In the genomic region with DNA sequence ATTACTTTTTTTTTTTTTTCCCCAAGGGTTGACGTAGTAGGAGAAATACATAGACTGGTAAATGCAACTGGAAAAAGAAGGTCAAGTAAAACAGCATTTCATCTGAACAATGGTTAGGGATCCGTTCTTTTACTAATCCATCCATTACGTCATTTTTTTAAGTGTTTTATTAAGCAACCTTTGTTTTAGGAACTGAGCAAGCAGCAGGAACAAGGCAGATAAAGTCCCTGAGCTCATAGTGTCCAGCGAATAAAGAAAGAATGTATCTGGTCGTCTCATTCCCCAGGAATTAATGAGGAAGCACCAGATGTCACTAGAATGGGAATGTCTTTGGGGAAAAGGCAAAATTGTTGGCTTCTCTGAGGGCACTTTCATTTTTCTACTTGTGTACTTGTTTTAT, we compare ENCODE assay signal across 21 cellular contexts.
"Had no signal": no experiment of that assay in that cellular context is flagged by ENCODE, and none has a peak within 500 bp of the region (broad histone marks: within the 10 kb centered on the region; RNA-seq: fewer than 3 reads in every experiment).

No MANE protein-coding gene starts in this region.

- H3K27me3 Mint-ChIP-seq: activated CD4-positive, alpha-beta T cell treated with anti-CD3 and anti-CD28 coated beads, Interleukin-2, amount 10 ng/mL, durations not matched to agents 24 days and 14 days; activated naive CD4-positive, alpha-beta T cell treated with anti-CD3 and anti-CD28 coated beads, Interleukin-2, amount 50 U/mL, for 24 hours; memory B cell had no signal

- DNase-seq: activated CD4-positive, alpha-beta T cell treated with anti-CD3 and anti-CD28 coated beads, Interleukin-2, amount 10 ng/mL, durations not matched to agents 24 days and 14 days; activated CD8-positive, alpha-beta T cell treated with anti-CD3 and anti-CD28 coated beads, Interleukin-2, amount 10 ng/mL, durations not matched to agents 7 days and 5 days; activated gamma-delta T cell treated with Interleukin-2 at 50 U/mL for 16 hours; activated T-cell treated with anti-CD3 and anti-CD28 coated beads, Interleukin-2, amount 50 U/mL, for 1 hour; aorta; head of caudate nucleus; nephron progenitor cell; right cardiac atrium; stimulated activated CD4-positive, alpha-beta T cell treated with anti-CD3 and anti-CD28 coated beads, Interleukin-2, amount 100 ng/mL, for 24 hours; stomach; transverse colon; uterus had no signal

- FAIRE-seq: frontal cortex, islet of Langerhans had no signal

- ATAC-seq: activated CD4-positive, CD25-positive, alpha-beta regulatory T cell treated with anti-CD3 and anti-CD28 coated beads, Interleukin-2, amount 50 U/mL, for 24 hours; activated CD8-positive, alpha-beta T cell treated with anti-CD3 and anti-CD28 coated beads, Interleukin-2, amount 10 ng/mL, durations not matched to agents 7 days and 5 days; right cardiac atrium; stimulated activated effector memory CD8-positive, alpha-beta T cell treated with anti-CD3 and anti-CD28 coated beads, Interleukin-12 subunit alpha, Interleukin-12 subunit beta, amount 100 ng/mL, for 72 hours had no signal

- H3K27ac Mint-ChIP-seq: activated CD4-positive, alpha-beta T cell treated with anti-CD3 and anti-CD28 coated beads, Interleukin-2, amount 10 ng/mL, durations not matched to agents 24 days and 14 days; activated CD8-positive, alpha-beta T cell treated with anti-CD3 and anti-CD28 coated beads, Interleukin-2, amount 10 ng/mL, durations not matched to agents 7 days and 5 days; activated naive CD4-positive, alpha-beta T cell treated with anti-CD3 and anti-CD28 coated beads, Interleukin-2, amount 50 U/mL, for 24 hours; brain; memory B cell; nephron progenitor cell; stimulated activated effector memory CD8-positive, alpha-beta T cell treated with anti-CD3 and anti-CD28 coated beads, Interleukin-12 subunit alpha, Interleukin-12 subunit beta, amount 100 ng/mL, for 72 hours had no signal

- H3K36me3 Mint-ChIP-seq: activated naive CD4-positive, alpha-beta T cell treated with anti-CD3 and anti-CD28 coated beads, Interleukin-2, amount 50 U/mL, for 24 hours; brain; memory B cell; stimulated activated effector memory CD8-positive, alpha-beta T cell treated with anti-CD3 and anti-CD28 coated beads, Interleukin-12 subunit alpha, Interleukin-12 subunit beta, amount 100 ng/mL, for 72 hours had no signal

- H3K27me3 ChIP-seq: stomach, suprapubic skin, transverse colon, uterus had no signal

- H3K4me3 Mint-ChIP-seq: activated CD4-positive, alpha-beta T cell treated with anti-CD3 and anti-CD28 coated beads, Interleukin-2, amount 10 ng/mL, durations not matched to agents 24 days and 14 days; activated CD8-positive, alpha-beta T cell treated with anti-CD3 and anti-CD28 coated beads, Interleukin-2, amount 10 ng/mL, durations not matched to agents 7 days and 5 days; activated naive CD4-positive, alpha-beta T cell treated with anti-CD3 and anti-CD28 coated beads, Interleukin-2, amount 50 U/mL, for 24 hours; brain; memory B cell; nephron progenitor cell; stimulated activated effector memory CD8-positive, alpha-beta T cell treated with anti-CD3 and anti-CD28 coated beads, Interleukin-12 subunit alpha, Interleukin-12 subunit beta, amount 100 ng/mL, for 72 hours had no signal

- H3K36me3 ChIP-seq: stomach, suprapubic skin, transverse colon, uterus had no signal

- H3K4me1 Mint-ChIP-seq: activated CD4-positive, alpha-beta T cell treated with anti-CD3 and anti-CD28 coated beads, Interleukin-2, amount 10 ng/mL, durations not matched to agents 24 days and 14 days; activated naive CD4-positive, alpha-beta T cell treated with anti-CD3 and anti-CD28 coated beads, Interleukin-2, amount 50 U/mL, for 24 hours; brain; memory B cell; nephron progenitor cell; stimulated activated effector memory CD8-positive, alpha-beta T cell treated with anti-CD3 and anti-CD28 coated beads, Interleukin-12 subunit alpha, Interleukin-12 subunit beta, amount 100 ng/mL, for 72 hours had no signal

- H3K4me3 ChIP-seq: skin epidermis, stomach, suprapubic skin, transverse colon, uterus had no signal

- H3K9me3 Mint-ChIP-seq: brain, nephron progenitor cell had no signal
